In the genomic region with DNA sequence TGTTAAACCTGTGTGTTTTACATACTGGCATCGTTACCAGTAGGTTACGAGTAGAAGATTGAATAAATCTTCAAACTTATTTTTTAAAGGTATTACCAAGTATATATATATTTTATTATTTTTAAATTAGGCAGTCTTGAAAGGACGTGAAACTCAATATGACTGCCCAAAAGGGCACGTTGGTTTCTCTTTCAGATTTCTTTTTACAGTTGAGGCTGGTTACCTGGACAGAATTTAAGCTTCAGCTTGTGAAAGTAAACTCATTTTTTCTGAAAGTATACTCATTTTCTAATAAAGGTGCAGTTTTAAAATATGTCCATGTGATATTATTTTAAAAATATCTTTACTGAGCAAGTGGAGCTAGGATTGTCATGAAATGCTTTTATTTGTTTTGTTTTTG, we compare ENCODE assay signal across 9 cellular contexts. TPM values are rescaled to one million over a fixed set of nuclear protein-coding genes. Genes with fewer than 3 reads are reported as not detected.
DNase-seq lines count a peak whose midpoint lies in the region; ATAC-seq and TF ChIP-seq lines count a peak whose summit lies in the region.
"Had no signal": no experiment of that assay in that cellular context is flagged by ENCODE, and none has a peak within 500 bp of the region (broad histone marks: within the 10 kb centered on the region; RNA-seq: fewer than 3 reads in every experiment).

No MANE protein-coding gene starts in this region.

- H3K36me3 Mint-ChIP-seq in CD8-positive, alpha-beta memory T cell: peaks cover 6 to 29% (median 7%) of the 10 kb centered on the region in 3 donors
- H3K36me3 Mint-ChIP-seq in endodermal cell (ENCODE audit: low read depth): peaks cover 14% of the 10 kb centered on the region

- POLR2A ChIA-PET in CD8-positive, alpha-beta memory T cell (lab: Charles Lee): interaction anchor here (2.6 kb wide), 1 partner anchor 64 kb away, joined by 17 read pairs; a partner anchor contains a TSS

- no peak overlapping the region for H2AFZ ChIP-seq in osteoblast (ENCODE audit: low read length)

- no peak for DNase-seq in CD8-positive, alpha-beta memory T cell
- DNase-seq in OCI-M1 (lab: John Stamatoyannopoulos, UW) (peak; percentile 64), endodermal cell (no peak), osteoblast (ENCODE audit: insufficient read length, low spot score, missing footprints) (no peak), cerebellar nuclear complex (lab: John Stamatoyannopoulos, UW) (no peak), putamen (ENCODE audit: low spot score) (no peak)
- DNase-seq in activated CD8-positive, alpha-beta memory T cell treated with anti-CD3 and anti-CD28 coated beads for 24 hours: no peak

- peak overlapping the region; percentile 88 to 99 (median 96) for H3K27ac Mint-ChIP-seq in CD8-positive, alpha-beta memory T cell
- no peak overlapping the region for H3K27ac Mint-ChIP-seq in endodermal cell

- peak overlapping the region; percentile 93 to 97 (median 96) for H3K4me3 Mint-ChIP-seq in CD8-positive, alpha-beta memory T cell
- H3K4me3 Mint-ChIP-seq in endodermal cell: peak overlapping the region; percentile 77

- H3K9me3 ChIP-seq in CD8-positive, alpha-beta memory T cell (ENCODE audit: low read length): no peaks in the 10 kb centered on the region
- H3K9me3 ChIP-seq in endodermal cell (ENCODE audit: control insufficient read depth, low read length): no peaks in the 10 kb centered on the region
- H3K9me3 ChIP-seq in osteoblast (ENCODE audit: low read depth, low read length): no peaks in the 10 kb centered on the region

- H4K20me1 ChIP-seq in osteoblast (ENCODE audit: insufficient read depth, low read length): peaks cover 48% of the 10 kb centered on the region

- H3K4me1 Mint-ChIP-seq in CD8-positive, alpha-beta memory T cell: peaks cover 11 to 37% (median 18%) of the 10 kb centered on the region in 3 donors
- H3K4me1 Mint-ChIP-seq in endodermal cell: peaks cover 9% of the 10 kb centered on the region

- ATAC-seq in GM19395 (IDR thresholded peaks at IDR 0.05; ENCODE audit: unreplicated experiment): no peak

- H3K4me1 ChIP-seq in CD8-positive, alpha-beta memory T cell (ENCODE audit: insufficient read depth, low read length): peaks cover 32% of the 10 kb centered on the region
- H3K4me1 ChIP-seq in endodermal cell (ENCODE audit: control insufficient read depth, insufficient read depth, low read length) (no peaks in the 10 kb centered on the region), osteoblast (ENCODE audit: insufficient read depth, low read length) (peaks cover 26% of the 10 kb centered on the region)

- WGBS in endodermal cell (ENCODE audit: insufficient coverage in 1 of 2, insufficient read length in 1 of 2), 2 experiments: 0 to 41% methylated on average over 1 to 3 of the region's 4 CpGs

- no peaks in the 10 kb centered on the region for H3K36me3 ChIP-seq in CD8-positive, alpha-beta memory T cell (ENCODE audit: insufficient read depth, low read length)
- peaks cover 16% of the 10 kb centered on the region for H3K36me3 ChIP-seq in endodermal cell (ENCODE audit: control insufficient read depth, insufficient read depth, low read length)
- H3K36me3 ChIP-seq in osteoblast (ENCODE audit: insufficient read depth, low read length): no peaks in the 10 kb centered on the region

- peaks cover 66% of the 10 kb centered on the region for H3K79me2 ChIP-seq in osteoblast (ENCODE audit: insufficient read depth, low read length)

- H3K27me3 Mint-ChIP-seq in CD8-positive, alpha-beta memory T cell: no peaks in the 10 kb centered on the region
- peaks cover 3% of the 10 kb centered on the region for H3K27me3 Mint-ChIP-seq in endodermal cell (ENCODE audit: insufficient read depth)

- no peaks in the 10 kb centered on the region for H3K27me3 ChIP-seq in CD8-positive, alpha-beta memory T cell (ENCODE audit: insufficient read depth, low read length, poor library complexity, severe bottlenecking)
- H3K27me3 ChIP-seq in endodermal cell (ENCODE audit: control insufficient read depth, insufficient read depth, low read length, poor library complexity, severe bottlenecking) (peaks cover 5% of the 10 kb centered on the region), osteoblast (ENCODE audit: insufficient read depth, low read length) (no peaks in the 10 kb centered on the region)

- H3K27ac ChIP-seq in CD8-positive, alpha-beta memory T cell (ENCODE audit: low read depth, low read length): peak overlapping the region; percentile 90
- H3K27ac ChIP-seq in endodermal cell (ENCODE audit: low read depth, low read length) (no peak overlapping the region), osteoblast (ENCODE audit: low read depth, low read length) (peak overlapping the region; percentile 76)

- peak overlapping the region; percentile 93 for H3K4me3 ChIP-seq in CD8-positive, alpha-beta memory T cell (ENCODE audit: low read length)
- H3K4me3 ChIP-seq in endodermal cell (ENCODE audit: low read length) (peak overlapping the region; percentile 94), osteoblast (ENCODE audit: insufficient read depth, low read length) (peak overlapping the region; percentile 87)

- peak overlapping the region; percentile 98 for H3K4me2 ChIP-seq in osteoblast (ENCODE audit: insufficient read depth, low read length)

- CTCF ChIA-PET in CD8-positive, alpha-beta memory T cell (lab: Charles Lee): interaction anchor here (1.0 to 3.0 kb wide), 2 partner anchors 10 to 14 kb away, joined by 3 to 11 read pairs; no protein-coding TSS in a partner anchor

- TF ChIP-seq CTCF in endodermal cell (conservative IDR thresholded peaks at IDR 0.05) (no peak), osteoblast (IDR thresholded peaks at IDR 0.05; ENCODE audit: extremely low read depth, low read depth, low read length) (no peak)

- H3K9ac ChIP-seq in endodermal cell (ENCODE audit: extremely low read depth, low read length, poor library complexity, severe bottlenecking): peak overlapping the region; percentile 77

- no peaks in the 10 kb centered on the region for H3K9me3 Mint-ChIP-seq in CD8-positive, alpha-beta memory T cell
- no peaks in the 10 kb centered on the region for H3K9me3 Mint-ChIP-seq in endodermal cell

RNA-seq across cellular contexts. Expression of a gene that starts 1.7 kb away (rescaled TPM):
- 10 to 100 TPM; 79.7 to 81.0 TPM for total RNA-seq in CD8-positive, alpha-beta memory T cell
- 166 TPM for polyA plus RNA-seq in CD8-positive, alpha-beta memory T cell
- 100 to 1,000 TPM in 1 of 2 donors, 10 to 100 TPM in 1; 84.8 to 120 TPM for total RNA-seq in endodermal cell
- 73.6 TPM for polyA plus RNA-seq in endodermal cell (2013, experiment 1 of 2)
- 69.8 TPM for polyA plus RNA-seq in endodermal cell (2013, experiment 2 of 2)
- 72.2 and 80.0 TPM in 2 replicates for total RNA-seq in osteoblast

RNA-seq across cellular contexts. Expression of a gene that starts 12.0 kb away (rescaled TPM):
- total RNA-seq in CD8-positive, alpha-beta memory T cell: not detected
- polyA plus RNA-seq in CD8-positive, alpha-beta memory T cell: not detected
- total RNA-seq in endodermal cell (not detected), osteoblast (not detected in 2 replicates)
- polyA plus RNA-seq in endodermal cell (2013, experiment 1 of 2): not detected
- polyA plus RNA-seq in endodermal cell (2013, experiment 2 of 2): not detected
- total RNA-seq: pulmonary artery endothelial cell had no signal
